5 cellular contexts compared by ENCODE assay signal in the genomic region with DNA sequence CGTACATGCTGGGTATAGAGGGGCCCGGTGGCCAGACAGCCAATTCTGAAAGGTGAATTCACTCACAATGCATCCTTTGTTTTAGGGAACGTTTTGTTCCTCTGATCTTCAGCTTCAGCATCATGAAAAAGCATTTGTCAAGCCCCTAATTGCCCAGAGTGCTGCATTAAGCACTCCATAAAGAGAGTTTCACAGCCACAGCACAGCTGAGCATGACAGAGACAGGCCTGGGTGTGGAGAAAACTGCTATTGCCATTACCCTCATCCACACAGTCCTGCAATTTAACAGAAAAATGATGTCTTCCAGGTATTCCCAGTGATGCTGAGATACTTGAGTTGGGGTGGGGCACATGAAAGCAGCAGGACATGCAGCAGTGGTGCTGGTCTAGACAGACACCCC. TPM values are rescaled to one million over a fixed set of nuclear protein-coding genes. Genes with fewer than 3 reads are reported as not detected.
"Had no signal": no experiment of that assay in that cellular context is flagged by ENCODE, and none has a peak within 500 bp of the region (broad histone marks: within the 10 kb centered on the region; RNA-seq: fewer than 3 reads in every experiment).

No MANE protein-coding gene starts in this region.

- DNase-seq: H9, HCEC 1CT had no signal

- H3K36me3 Mint-ChIP-seq: IgD-negative memory B cell had no signal

- ATAC-seq: GM23338, HepG2 had no signal

- H3K27ac Mint-ChIP-seq: GM23338, H9, IgD-negative memory B cell had no signal

- H3K4me3 Mint-ChIP-seq: GM23338, H9, IgD-negative memory B cell had no signal

- H3K4me1 Mint-ChIP-seq: GM23338, IgD-negative memory B cell had no signal

- H3K27me3 Mint-ChIP-seq: IgD-negative memory B cell had no signal

RNA-seq across cellular contexts. Expression of a gene that starts 39.9 kb away (rescaled TPM):
- total RNA-seq: HepG2 had no signal
